In the genomic region with DNA sequence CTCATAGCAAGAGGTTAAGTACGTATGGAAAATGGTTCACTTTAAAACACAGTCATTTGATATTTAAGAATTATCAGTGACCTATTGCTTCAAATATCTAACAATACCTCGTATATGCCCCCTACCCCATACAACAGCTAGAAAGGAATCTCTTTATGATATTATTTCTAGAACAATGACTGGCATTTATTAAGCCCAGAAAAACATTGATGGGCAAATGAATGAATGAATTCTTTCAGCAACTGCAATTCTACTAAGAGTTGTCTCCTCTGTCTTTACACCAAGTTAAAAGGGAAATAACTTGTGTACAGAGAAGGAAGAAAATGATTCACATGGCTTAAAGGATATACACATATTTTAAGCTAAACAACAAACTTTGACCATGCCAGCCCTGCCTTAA, we compare ENCODE assay signal across 24 cellular contexts.
"Had no signal": no experiment of that assay in that cellular context is flagged by ENCODE, and none has a peak within 500 bp of the region (broad histone marks: within the 10 kb centered on the region; RNA-seq: fewer than 3 reads in every experiment).

No MANE protein-coding gene starts in this region.

- H3K4me2 ChIP-seq: hepatocyte had no signal

- H3K4me1 ChIP-seq: gastroesophageal sphincter, heart left ventricle, left lung, psoas muscle, tibial nerve, upper lobe of left lung had no signal

- H3K36me3 ChIP-seq: gastroesophageal sphincter, heart left ventricle, left lung, ovary, thoracic aorta, tibial nerve, upper lobe of left lung had no signal

- H2AFZ ChIP-seq: hepatocyte had no signal

- FAIRE-seq: endometrium, urothelium cell line had no signal

- H3K27ac ChIP-seq: gastroesophageal sphincter, heart left ventricle, hepatocyte, left lung, ovary, psoas muscle, skin epidermis, thoracic aorta, tibial nerve, upper lobe of left lung had no signal

- ATAC-seq: effector memory CD8-positive, alpha-beta T cell; gastroesophageal sphincter; naive thymus-derived CD4-positive, alpha-beta T cell; psoas muscle; stimulated activated naive B cell treated with anti-CD40 and anti-IgM and Interleukin-4, amounts not matched to agents 10 μg/mL and 1 μg/mL and 100 μg/mL, for 72 hours had no signal

- H3K27me3 ChIP-seq: gastroesophageal sphincter, heart left ventricle, hepatocyte, left lung, ovary, tibial nerve, upper lobe of left lung had no signal

- DNase-seq: cortex of kidney; effector memory CD8-positive, alpha-beta T cell; heart left ventricle; left cardiac atrium; left lung; mesendoderm; midbrain; naive thymus-derived CD4-positive, alpha-beta T cell; occipital lobe; ovary; posterior cingulate gyrus; psoas muscle; right cardiac atrium; stimulated activated CD4-positive, alpha-beta T cell treated with anti-CD3 and anti-CD28 coated beads, Interleukin-15, amount 100 ng/mL, for 24 hours; stimulated activated CD4-positive, alpha-beta T cell treated with anti-CD3 and anti-CD28 coated beads, Interleukin-2, amount 100 ng/mL, for 48 hours; stimulated activated naive B cell treated with anti-CD40 and anti-IgM and Interleukin-4, amounts not matched to agents 10 μg/mL and 1 μg/mL and 100 μg/mL, for 72 hours; upper lobe of left lung had no signal

- H3K4me3 ChIP-seq: gastroesophageal sphincter, heart left ventricle, hepatocyte, left lung, ovary, psoas muscle, skin epidermis, thoracic aorta, tibial nerve, upper lobe of left lung had no signal

- H3K9me3 ChIP-seq: gastroesophageal sphincter, heart left ventricle, left lung, ovary, psoas muscle, thoracic aorta, tibial nerve, upper lobe of left lung had no signal

- H3K79me2 ChIP-seq: hepatocyte had no signal
